Comparison of ENCODE assay signal across 24 cellular contexts in the genomic region with DNA sequence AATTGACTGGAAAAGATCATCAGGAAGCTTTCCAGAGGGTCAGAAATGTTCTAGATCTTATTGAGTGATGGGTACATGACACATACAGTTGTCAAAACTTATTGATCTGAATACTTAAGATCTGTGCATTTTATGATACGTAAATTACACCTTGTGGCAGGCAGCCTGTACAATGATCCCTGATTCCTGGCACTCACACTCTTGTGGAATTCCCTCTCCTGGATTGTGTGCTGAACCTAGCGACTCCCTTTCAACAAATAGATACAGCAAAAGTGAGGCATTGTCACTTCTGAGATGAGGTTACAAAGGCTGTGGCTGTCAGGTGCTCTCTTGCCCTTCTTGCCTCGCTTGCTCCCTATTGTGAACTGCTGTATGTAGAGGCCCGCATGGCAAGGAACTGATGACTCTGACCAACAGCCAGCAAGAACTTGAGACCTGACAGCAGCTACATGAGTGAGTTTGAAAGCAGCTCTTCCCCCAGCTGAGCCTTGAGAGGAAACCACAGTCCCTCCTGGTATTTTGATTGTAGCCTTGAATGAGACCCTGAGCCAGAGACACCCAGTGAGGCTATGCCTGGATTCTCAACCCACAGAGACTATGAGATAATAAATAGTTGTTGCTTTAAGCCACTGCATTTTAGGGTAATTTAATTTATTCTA.
"Had no signal": no experiment of that assay in that cellular context is flagged by ENCODE, and none has a peak within 500 bp of the region (broad histone marks: within the 10 kb centered on the region; RNA-seq: fewer than 3 reads in every experiment).

No MANE protein-coding gene starts in this region.

- H3K27ac ChIP-seq: breast epithelium, KMS-11, SK-N-MC, VCaP had no signal

- DNase-seq: activated CD4-positive, alpha-beta memory T cell treated with anti-CD3 and anti-CD28 coated beads for 36 hours; activated CD4-positive, alpha-beta T cell treated with anti-CD3 and anti-CD28 coated beads, Interleukin-2, amount 10 ng/mL, durations not matched to agents 7 days and 5 days; activated CD4-positive, CD25-positive, alpha-beta regulatory T cell; activated CD8-positive, alpha-beta memory T cell treated with anti-CD3 and anti-CD28 coated beads for 24 hours; activated effector memory CD4-positive, alpha-beta T cell treated with anti-CD3 and anti-CD28 coated beads, Interleukin-2, amount 50 U/mL, for 16 hours; activated naive CD4-positive, alpha-beta T cell treated with Interleukin-2 at 50 U/mL for 16 hours; activated naive CD8-positive, alpha-beta T cell treated with anti-CD3 and anti-CD28 coated beads, Interleukin-2, amount 50 U/mL, for 24 hours; activated T-cell treated with anti-CD3 and anti-CD28 coated beads, Interleukin-2, amount 50 U/mL, for 4 hours; amygdala; central memory CD4-positive, alpha-beta T cell; MG63; MV-4-11; NCI-H1092 treated with DMSO at 0.1 percent for 48 hours; NCI-H1436; NCI-H1694 treated with DMSO at 0.1 percent for 48 hours; NCI-H2029 treated with DMSO at 0.1 percent for 48 hours; NCI-H510A treated with DMSO at 0.1 percent for 48 hours; NCI-H69; T-helper 1 cell had no signal

- H3K27me3 ChIP-seq: breast epithelium, MG63 had no signal

- H3K36me3 ChIP-seq: breast epithelium, MG63 had no signal

- H3K9ac ChIP-seq: KMS-11 had no signal

- H3K9me3 Mint-ChIP-seq: activated CD4-positive, alpha-beta memory T cell treated with anti-CD3 and anti-CD28 coated beads for 36 hours had no signal

- H3K4me1 ChIP-seq: breast epithelium had no signal

- H3K36me3 Mint-ChIP-seq: activated CD4-positive, alpha-beta memory T cell treated with anti-CD3 and anti-CD28 coated beads for 36 hours had no signal

- ATAC-seq: activated naive CD4-positive, alpha-beta T cell treated with anti-CD3 and anti-CD28 coated beads, Interleukin-2, amount 50 U/mL, for 72 hours; activated naive CD8-positive, alpha-beta T cell treated with anti-CD3 and anti-CD28 coated beads, Interleukin-2, amount 50 U/mL, for 24 hours; activated T-cell treated with anti-CD3 and anti-CD28 coated beads, Interleukin-2, amount 50 U/mL, for 4 hours had no signal

- H3K4me3 Mint-ChIP-seq: activated CD4-positive, alpha-beta memory T cell treated with anti-CD3 and anti-CD28 coated beads for 36 hours; activated CD4-positive, alpha-beta T cell treated with anti-CD3 and anti-CD28 coated beads, Interleukin-2, amount 10 ng/mL, durations not matched to agents 7 days and 5 days; activated naive CD8-positive, alpha-beta T cell treated with anti-CD3 and anti-CD28 coated beads, Interleukin-2, amount 50 U/mL, for 24 hours; activated T-cell treated with anti-CD3 and anti-CD28 coated beads, Interleukin-2, amount 50 U/mL, for 4 hours had no signal

- H3K4me3 ChIP-seq: breast epithelium, MG63, SK-N-MC had no signal

- H3K27me3 Mint-ChIP-seq: activated CD4-positive, alpha-beta memory T cell treated with anti-CD3 and anti-CD28 coated beads for 36 hours; activated CD4-positive, alpha-beta T cell treated with anti-CD3 and anti-CD28 coated beads, Interleukin-2, amount 10 ng/mL, durations not matched to agents 7 days and 5 days had no signal

- H3K27ac Mint-ChIP-seq: activated CD4-positive, alpha-beta memory T cell treated with anti-CD3 and anti-CD28 coated beads for 36 hours; activated CD4-positive, alpha-beta T cell treated with anti-CD3 and anti-CD28 coated beads, Interleukin-2, amount 10 ng/mL, durations not matched to agents 7 days and 5 days; activated naive CD4-positive, alpha-beta T cell treated with anti-CD3 and anti-CD28 coated beads, Interleukin-2, amount 50 U/mL, for 72 hours; activated naive CD8-positive, alpha-beta T cell treated with anti-CD3 and anti-CD28 coated beads, Interleukin-2, amount 50 U/mL, for 24 hours had no signal

- H3K4me1 Mint-ChIP-seq: activated CD4-positive, alpha-beta T cell treated with anti-CD3 and anti-CD28 coated beads, Interleukin-2, amount 10 ng/mL, durations not matched to agents 7 days and 5 days; activated naive CD8-positive, alpha-beta T cell treated with anti-CD3 and anti-CD28 coated beads, Interleukin-2, amount 50 U/mL, for 24 hours had no signal

- H3K4me2 ChIP-seq: KMS-11 had no signal
